33 cellular contexts compared by ENCODE assay signal in the genomic region with DNA sequence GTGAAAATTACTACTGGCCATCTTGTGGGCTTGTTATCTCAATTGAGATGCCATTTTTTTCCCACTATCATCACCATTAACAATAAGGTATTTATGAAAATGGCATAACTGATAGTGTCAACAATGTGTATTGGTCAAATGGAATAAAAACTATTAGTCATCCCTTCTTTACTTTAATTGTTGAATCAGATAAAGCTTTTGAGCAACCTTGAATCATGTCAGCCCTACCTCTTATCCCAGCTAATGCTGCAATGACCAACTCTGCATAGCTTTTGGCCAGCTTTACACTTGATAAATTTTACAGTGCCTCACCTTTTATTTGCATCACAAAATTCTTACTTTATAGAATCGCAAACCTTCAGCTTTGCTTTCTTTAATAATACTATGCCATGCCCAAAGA.
"Had no signal": no experiment of that assay in that cellular context is flagged by ENCODE, and none has a peak within 500 bp of the region (broad histone marks: within the 10 kb centered on the region; RNA-seq: fewer than 3 reads in every experiment).

No MANE protein-coding gene starts in this region.

- ATAC-seq: activated naive CD4-positive, alpha-beta T cell treated with anti-CD3 and anti-CD28 coated beads, Interleukin-2, amount 50 U/mL, for 72 hours; activated naive CD8-positive, alpha-beta T cell treated with anti-CD3 and anti-CD28 coated beads, Interleukin-2, amount 50 U/mL, for 24 hours; activated T-cell treated with anti-CD3 and anti-CD28 coated beads, Interleukin-2, amount 50 U/mL, for 4 hours; activated T-cell treated with anti-CD3 and anti-CD28 coated beads, Interleukin-2, amount 50 U/mL, for 72 hours; activated T-helper 17 cell treated with anti-CD3 and anti-CD28 coated beads, Interleukin-2, amount 50 U/mL, for 72 hours; body of pancreas had no signal

- H3K36me3 ChIP-seq: adrenal gland, ascending aorta, brain microvascular endothelial cell, breast epithelium, cardiac muscle cell had no signal

- H3K4me3 ChIP-seq: adrenal gland, ascending aorta, body of pancreas, breast epithelium, cardiac muscle cell had no signal

- H3K9me3 ChIP-seq: adrenal gland, ascending aorta, body of pancreas had no signal

- H3K27ac ChIP-seq: adrenal gland, ascending aorta, body of pancreas, brain microvascular endothelial cell, breast epithelium, cardiac muscle cell had no signal

- H3K4me1 ChIP-seq: adrenal gland, ascending aorta, body of pancreas, breast epithelium had no signal

- FAIRE-seq: astrocyte had no signal

- DNase-seq: activated effector memory CD4-positive, alpha-beta T cell treated with anti-CD3 and anti-CD28 coated beads, Interleukin-2, amount 50 U/mL, for 16 hours; activated effector memory CD4-positive, alpha-beta T cell treated with Interleukin-2 at 50 U/mL for 16 hours; activated gamma-delta T cell; activated gamma-delta T cell treated with Interleukin-2 at 50 U/mL for 16 hours; activated naive CD4-positive, alpha-beta T cell; activated naive CD4-positive, alpha-beta T cell treated with anti-CD3 and anti-CD28 coated beads for 36 hours; activated naive CD4-positive, alpha-beta T cell treated with anti-CD3 and anti-CD28 coated beads, Interleukin-2, amount 10 ng/mL, durations not matched to agents 7 days and 5 days; activated naive CD4-positive, alpha-beta T cell treated with anti-CD3 and anti-CD28 coated beads, Interleukin-2, amount 50 U/mL, for 16 hours; activated naive CD4-positive, alpha-beta T cell treated with Interleukin-2 at 50 U/mL for 16 hours; activated naive CD8-positive, alpha-beta T cell treated with anti-CD3 and anti-CD28 coated beads for 36 hours; activated naive CD8-positive, alpha-beta T cell treated with anti-CD3 and anti-CD28 coated beads, Interleukin-2, amount 10 ng/mL, durations not matched to agents 7 days and 5 days; activated naive CD8-positive, alpha-beta T cell treated with anti-CD3 and anti-CD28 coated beads, Interleukin-2, amount 50 U/mL, for 24 hours; activated T-cell treated with anti-CD3 and anti-CD28 coated beads for 4 hours; activated T-cell treated with anti-CD3 and anti-CD28 coated beads, Interleukin-2, amount 50 U/mL, for 1 hour; activated T-cell treated with anti-CD3 and anti-CD28 coated beads, Interleukin-2, amount 50 U/mL, for 24 hours; activated T-cell treated with anti-CD3 and anti-CD28 coated beads, Interleukin-2, amount 50 U/mL, for 4 hours; activated T-cell treated with anti-CD3 and anti-CD28 coated beads, Interleukin-2, amount 50 U/mL, for 48 hours; activated T-cell treated with anti-CD3 and anti-CD28 coated beads, Interleukin-2, amount 50 U/mL, for 72 hours; adrenal gland; amniotic stem cell; amygdala; aorta; body of pancreas; brain microvascular endothelial cell; caudate nucleus; central memory CD4-positive, alpha-beta T cell; cerebellar nuclear complex had no signal

- H3K27me3 ChIP-seq: adrenal gland, ascending aorta, body of pancreas, brain microvascular endothelial cell, breast epithelium, cardiac muscle cell had no signal
